In the genomic region with DNA sequence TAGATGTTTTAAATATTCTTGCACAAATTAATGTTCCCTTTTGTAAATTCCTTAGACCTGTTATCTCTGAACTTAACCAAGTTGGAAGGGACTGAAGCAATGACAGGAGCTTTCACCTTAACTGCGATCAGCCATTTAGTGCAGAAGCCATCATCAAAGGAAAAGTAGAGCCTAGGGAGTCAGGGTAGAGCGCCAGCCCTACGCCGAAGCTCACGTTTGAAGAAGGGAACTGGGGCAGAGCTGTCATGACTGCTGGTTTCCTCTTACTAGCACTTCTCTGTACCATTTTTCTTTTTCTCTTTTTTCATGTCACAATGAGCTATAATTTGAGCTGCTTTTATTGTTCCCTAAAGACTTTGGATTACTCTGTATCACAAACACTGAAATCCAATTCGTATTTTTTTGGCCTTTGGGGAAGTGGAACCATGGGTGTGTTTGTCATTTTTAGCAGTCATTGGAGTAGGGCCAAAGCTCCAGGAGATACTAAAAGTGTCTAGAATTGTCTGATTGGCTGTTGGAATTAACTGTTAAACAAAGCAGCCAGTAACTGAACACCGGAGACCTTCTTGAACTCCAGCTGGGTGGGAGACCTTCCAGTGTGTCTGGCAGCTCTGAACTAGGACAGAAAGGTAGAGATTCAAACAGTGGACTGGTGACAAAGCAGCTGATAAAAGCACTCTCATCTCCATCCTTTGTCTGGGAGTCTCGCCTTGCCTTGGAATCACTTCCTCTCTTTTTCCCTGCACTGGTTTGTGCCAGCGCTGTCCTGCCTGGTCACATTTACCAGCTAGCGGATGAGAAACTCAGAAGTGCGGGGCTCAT, we compare ENCODE assay signal across 8 cellular contexts. TPM values are rescaled to one million over a fixed set of nuclear protein-coding genes. Genes with fewer than 3 reads are reported as not detected.
DNase-seq lines count a peak whose midpoint lies in the region; ATAC-seq and TF ChIP-seq lines count a peak whose summit lies in the region.

No MANE protein-coding gene starts in this region.

- peaks cover 66% of the 10 kb centered on the region for H3K4me1 Mint-ChIP-seq in CD8-positive, alpha-beta T cell (ENCODE audit: low read depth)
- peaks cover 59% of the 10 kb centered on the region for H3K4me1 Mint-ChIP-seq in activated naive CD8-positive, alpha-beta T cell treated with anti-CD3 and anti-CD28 coated beads, Interleukin-2, amount 50 U/mL, for 24 hours
- H3K4me1 Mint-ChIP-seq in mesothelial cell of epicardium, result peaks cover 7% of the 10 kb centered on the region

- H3K79me2 ChIP-seq in PC-9 (ENCODE audit: low read depth), result peaks cover 23% of the 10 kb centered on the region

- H2AFZ ChIP-seq in PC-9, result no peak overlapping the region

- TF ChIP-seq CTCF in CD8-positive, alpha-beta T cell (IDR thresholded peaks at IDR 0.05), result no peak
- TF ChIP-seq CTCF in mesothelial cell of epicardium (IDR thresholded peaks at IDR 0.05; ENCODE audit: unreplicated experiment), result no peak
- no peak for TF ChIP-seq CTCF in PC-9 (conservative IDR thresholded peaks at IDR 0.05)

- no peaks in the 10 kb centered on the region for H3K27me3 ChIP-seq in CD8-positive, alpha-beta T cell (ENCODE audit: insufficient read depth, low read length)
- no peaks in the 10 kb centered on the region for H3K27me3 ChIP-seq in PC-9 (ENCODE audit: insufficient read depth, low read depth)

- H3K27ac Mint-ChIP-seq in CD8-positive, alpha-beta T cell, result peak overlapping the region; percentile 87
- H3K27ac Mint-ChIP-seq in activated naive CD8-positive, alpha-beta T cell treated with anti-CD3 and anti-CD28 coated beads, Interleukin-2, amount 50 U/mL, for 24 hours, result peak overlapping the region; percentile 77
- peak overlapping the region; percentile 81 for H3K27ac Mint-ChIP-seq in mesothelial cell of epicardium

- H3K4me3 Mint-ChIP-seq in CD8-positive, alpha-beta T cell, result peak overlapping the region; percentile 47
- peak overlapping the region; percentile 18 for H3K4me3 Mint-ChIP-seq in activated naive CD8-positive, alpha-beta T cell treated with anti-CD3 and anti-CD28 coated beads, Interleukin-2, amount 50 U/mL, for 24 hours
- no peak overlapping the region for H3K4me3 Mint-ChIP-seq in mesothelial cell of epicardium

- no peak overlapping the region for H3K4me2 ChIP-seq in PC-9

- no peak overlapping the region for H3K27ac ChIP-seq in CD8-positive, alpha-beta T cell (ENCODE audit: low read depth, low read length)
- no peak overlapping the region for H3K27ac ChIP-seq in PC-9

- H3K36me3 Mint-ChIP-seq in CD8-positive, alpha-beta T cell, result peaks cover 40% of the 10 kb centered on the region
- H3K36me3 Mint-ChIP-seq in activated naive CD8-positive, alpha-beta T cell treated with anti-CD3 and anti-CD28 coated beads, Interleukin-2, amount 50 U/mL, for 24 hours (ENCODE audit: low read depth), result peaks cover 31% of the 10 kb centered on the region
- H3K36me3 Mint-ChIP-seq in mesothelial cell of epicardium, result peaks cover 19% of the 10 kb centered on the region

- no peaks in the 10 kb centered on the region for H3K9me3 Mint-ChIP-seq in CD8-positive, alpha-beta T cell
- no peaks in the 10 kb centered on the region for H3K9me3 Mint-ChIP-seq in activated naive CD8-positive, alpha-beta T cell treated with anti-CD3 and anti-CD28 coated beads, Interleukin-2, amount 50 U/mL, for 24 hours
- peaks cover 13% of the 10 kb centered on the region for H3K9me3 Mint-ChIP-seq in mesothelial cell of epicardium

- intact Hi-C loops in CD8-positive, alpha-beta T cell (cut with DNase I, micrococcal nuclease), result no loop called here
- intact Hi-C loops in PC-9 (cut with micrococcal nuclease; ENCODE audit: unreplicated experiment), result no loop called here

- peak in 1 of 7 experiments; percentile 28 for DNase-seq in CD8-positive, alpha-beta T cell
- DNase-seq in NCI-H128 (lab: John Stamatoyannopoulos, UW; ENCODE audit: unreplicated experiment) (peak; percentile 68), mesothelial cell of epicardium (ENCODE audit: low spot score in 2 of 2, unreplicated experiment in 2 of 2) (no peak), GOT3 (lab: John Stamatoyannopoulos, UW) (no peak), PC-9 (no peak), GF-D8 (lab: John Stamatoyannopoulos, UW) (no peak)
- DNase-seq in activated naive CD8-positive, alpha-beta T cell treated with anti-CD3 and anti-CD28 coated beads, Interleukin-2, amount 50 U/mL, for 24 hours, result no peak

- H3K9me2 ChIP-seq in PC-9 (ENCODE audit: insufficient read depth), result no peaks in the 10 kb centered on the region

- H3K4me1 ChIP-seq in CD8-positive, alpha-beta T cell (ENCODE audit: insufficient read depth, low read length), result peaks cover 51% of the 10 kb centered on the region
- peaks cover 7% of the 10 kb centered on the region; the same call in 1 of the 2 replicates for H3K4me1 ChIP-seq in PC-9 (replicated peaks; ENCODE audit: insufficient read depth)

- ATAC-seq in CD8-positive, alpha-beta T cell, result peak; percentile 63
- no peak for ATAC-seq in activated naive CD8-positive, alpha-beta T cell treated with anti-CD3 and anti-CD28 coated beads, Interleukin-2, amount 50 U/mL, for 24 hours
- ATAC-seq in HG03520 (IDR thresholded peaks at IDR 0.05; ENCODE audit: unreplicated experiment), result no peak

- H3F3A ChIP-seq in PC-9 (ENCODE audit: insufficient read depth, low read depth), result peaks cover 11% of the 10 kb centered on the region

- H3K9me3 ChIP-seq in CD8-positive, alpha-beta T cell (ENCODE audit: low read length), result no peaks in the 10 kb centered on the region
- H3K9me3 ChIP-seq in PC-9 (ENCODE audit: insufficient read depth, low read depth), result no peaks in the 10 kb centered on the region

- no peaks in the 10 kb centered on the region; the same call in 1 of the 2 replicates for H4K20me1 ChIP-seq in PC-9 (ENCODE audit: insufficient read depth)

- POLR2A ChIA-PET in CD8-positive, alpha-beta T cell (lab: Charles Lee), result interaction anchor here (0.6 to 3.3 kb wide), 6 partner anchors 9 to 734 kb away, joined by 3 to 34 read pairs (median 3); a partner anchor contains a TSS
- POLR2A ChIA-PET in PC-9 (lab: Charles Lee; ENCODE audit: unreplicated experiment), result interaction anchor here (0.6 kb wide), 1 partner anchor 907 kb away, joined by 3 read pairs; no protein-coding TSS in a partner anchor

- H3K27me3 Mint-ChIP-seq in CD8-positive, alpha-beta T cell (ENCODE audit: low read depth), result no peaks in the 10 kb centered on the region
- H3K27me3 Mint-ChIP-seq in activated naive CD8-positive, alpha-beta T cell treated with anti-CD3 and anti-CD28 coated beads, Interleukin-2, amount 50 U/mL, for 24 hours, result no peaks in the 10 kb centered on the region
- no peaks in the 10 kb centered on the region for H3K27me3 Mint-ChIP-seq in mesothelial cell of epicardium (ENCODE audit: low read depth)

- no TSS peak for BruUV-seq in PC-9 (replicated peaks; lab: Mats Ljungman, UMichigan)

- H3K36me3 ChIP-seq in CD8-positive, alpha-beta T cell (ENCODE audit: insufficient read depth, low read length), result no peaks in the 10 kb centered on the region
- no peaks in the 10 kb centered on the region for H3K36me3 ChIP-seq in PC-9 (ENCODE audit: low read depth)

- CTCF ChIA-PET in CD8-positive, alpha-beta T cell (lab: Charles Lee), result interaction anchor here (0.6 to 2.9 kb wide), 9 partner anchors 10 to 340 kb away, joined by 3 to 12 read pairs (median 3); a partner anchor contains a TSS
- CTCF ChIA-PET in PC-9 (lab: Charles Lee), result interaction anchor here (0.6 kb wide), 1 partner anchor 535 kb away, joined by 5 read pairs; no protein-coding TSS in a partner anchor

- no peak overlapping the region for H3K4me3 ChIP-seq in CD8-positive, alpha-beta T cell (ENCODE audit: low read depth, low read length)
- no peak overlapping the region for H3K4me3 ChIP-seq in PC-9

RNA-seq across cellular contexts. Expression of a gene that starts 9.1 kb away (rescaled TPM):
- total RNA-seq in CD8-positive, alpha-beta T cell, result 10 to 100 TPM; 37.7 to 39.4 TPM
- total RNA-seq in mesothelial cell of epicardium, result 15.3 to 16.6 TPM (median 15.7 TPM) in 3 replicates
- total RNA-seq in PC-9 (2021), result 18.6 and 19.4 TPM in 2 replicates

RNA-seq across cellular contexts. Expression of a gene that starts 9.4 kb away (rescaled TPM):
- total RNA-seq in CD8-positive, alpha-beta T cell, result 10 to 100 TPM; 82.2 to 84.4 TPM
- 35.7 to 40.9 TPM (median 36.5 TPM) in 3 replicates for total RNA-seq in mesothelial cell of epicardium
- total RNA-seq in PC-9 (2021), result 46.9 and 58.5 TPM in 2 replicates

RNA-seq across cellular contexts. Expression of a gene that starts 29.4 kb away (rescaled TPM):
- total RNA-seq in CD8-positive, alpha-beta T cell, result 1 to 10 TPM; 3.8 to 4.1 TPM
- total RNA-seq in mesothelial cell of epicardium, result 108 to 117 TPM (median 113 TPM) in 3 replicates
- 59.8 and 61.7 TPM in 2 replicates for total RNA-seq in PC-9 (2021)

Comparison
In these comparisons a context has a peak if more than half of its experiments do, and no peak if none do; other contexts are left out.
1. RNA of a gene that starts 29.4 kb away (total RNA-seq): 108 to 117 TPM in mesothelial cell of epicardium and 59.8 to 61.7 TPM in PC-9; 3.8 to 4.1 TPM in CD8-positive, alpha-beta T cell; every median in the first group is over 10 times any median in the second.
2. Peak in every context shown above with its lines, with median percentiles within 50 percentile points of each other: H3K27ac Mint-ChIP-seq.